ENCODE assay signal across 8 cellular contexts in the genomic region with DNA sequence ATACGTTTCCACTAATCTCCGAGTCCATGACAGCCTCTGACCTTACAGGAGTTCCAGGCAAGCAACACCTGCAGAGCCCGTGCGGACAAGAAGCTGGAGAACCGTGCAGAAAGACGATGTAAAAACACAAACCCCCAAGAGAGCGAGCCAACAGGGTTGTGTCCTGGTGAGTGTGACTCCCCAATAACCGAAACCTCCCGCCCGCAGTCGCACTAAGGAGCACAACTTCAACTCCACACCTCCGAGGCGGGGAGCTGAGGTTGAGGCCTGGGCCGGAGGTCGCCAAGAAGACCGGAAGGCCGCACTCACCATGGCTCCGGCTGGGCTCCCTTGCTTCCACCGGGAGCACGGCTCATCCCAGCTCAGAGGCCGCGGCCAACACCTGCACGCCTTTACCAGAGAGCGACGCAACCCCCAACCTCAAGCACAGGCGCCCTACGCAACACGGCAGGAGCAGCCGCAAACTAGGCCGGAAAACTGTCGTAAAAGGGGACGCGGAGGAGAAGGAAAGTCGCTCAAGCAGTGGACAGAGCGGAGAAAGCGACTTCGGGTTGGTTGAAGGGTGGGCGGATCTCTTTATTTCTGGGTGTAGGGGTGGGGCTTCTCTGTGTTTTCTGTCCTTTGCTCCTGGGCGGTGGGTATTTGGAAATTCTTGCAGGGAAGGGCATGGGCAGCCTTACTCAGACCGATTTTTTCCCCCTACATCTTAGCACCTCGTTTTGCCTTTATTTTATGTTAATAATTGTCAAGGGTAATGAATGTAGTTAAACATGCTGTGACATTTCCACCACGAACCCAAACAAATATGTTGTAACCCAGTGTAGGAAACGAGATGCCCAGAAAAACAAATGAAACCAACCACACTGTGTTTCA. TPM values are rescaled to one million over a fixed set of nuclear protein-coding genes. Genes with fewer than 3 reads are reported as not detected.
DNase-seq lines count a peak whose midpoint lies in the region; ATAC-seq and TF ChIP-seq lines count a peak whose summit lies in the region.

TSS of gene DNAJC19 (minus strand) at position 446 of the 873 bp plus-strand sequence. CDS start at position 312, 134 bp downstream.

- ATAC-seq in GM21529 (IDR thresholded peaks at IDR 0.05; ENCODE audit: unreplicated experiment): peak; percentile 97

- peaks cover 4% of the 10 kb centered on the region for H3K36me3 Mint-ChIP-seq in IgD-negative memory B cell

- H3K4me3 ChIP-seq in epithelial cell of esophagus (ENCODE audit: low read length): peak within 1 kb of the TSS; percentile 91
- peak within 1 kb of the TSS; percentile 74 for H3K4me3 ChIP-seq in mononuclear cell (ENCODE audit: low read length)

- no peaks in the 10 kb centered on the region for H3K9me3 ChIP-seq in mononuclear cell (ENCODE audit: low read depth, low read length)

- DNase-seq in DMS 273 treated with DMSO at 0.1 percent for 48 hours (lab: John Stamatoyannopoulos, UW): peak; percentile 98
- peak; percentile 59 for DNase-seq in OCI-M2 (lab: John Stamatoyannopoulos, UW; ENCODE audit: unreplicated experiment)
- peak; percentile 81 for DNase-seq in activated T-cell treated with anti-CD3 and anti-CD28 coated beads for 4 hours
- DNase-seq in epithelial cell of esophagus (ENCODE audit: low read depth): peak; percentile 98
- peak; percentile 73 to 79 for DNase-seq in stimulated activated CD8-positive, alpha-beta memory T cell treated with anti-CD3 and anti-CD28 coated beads, Interleukin-4, amount 100 ng/mL, for 1 hour (ENCODE audit: low read depth in 2 of 2, low spot score in 1 of 2)

- H3K9me3 Mint-ChIP-seq in IgD-negative memory B cell: no peaks in the 10 kb centered on the region

- peak within 1 kb of the TSS; percentile 95 to 99 (median 97) for H3K4me3 Mint-ChIP-seq in IgD-negative memory B cell

- no peak for TF ChIP-seq CTCF in epithelial cell of esophagus (IDR thresholded peaks at IDR 0.05; ENCODE audit: insufficient read depth, low read depth, low read length, missing control alignments)

- H3K27ac Mint-ChIP-seq in IgD-negative memory B cell: peak within 1 kb of the TSS; percentile 82 to 99 (median 98)

- H3K27me3 ChIP-seq in mononuclear cell (ENCODE audit: insufficient read depth, low read length): no peaks in the 10 kb centered on the region

- peaks cover 17 to 25% (median 18%) of the 10 kb centered on the region in 3 donors for H3K4me1 Mint-ChIP-seq in IgD-negative memory B cell

- H3K4me1 ChIP-seq in mononuclear cell (ENCODE audit: insufficient read depth, low read length): peaks cover 18% of the 10 kb centered on the region

- peaks cover 1% of the 10 kb centered on the region for H3K27me3 Mint-ChIP-seq in IgD-negative memory B cell

RNA-seq across cellular contexts. Expression of gene DNAJC19, which starts in this region (rescaled TPM):
- 93.3 TPM for polyA plus RNA-seq in IgD-negative memory B cell
- total RNA-seq in mononuclear cell: 17.9 TPM

Comparison
In these comparisons a context has a peak if more than half of its experiments do, and no peak if none do; other contexts are left out.
1. Peak in every context shown above with its lines: DNase-seq, ATAC-seq and H3K4me3 ChIP-seq.